ENCODE assay signal across 14 cellular contexts in genomic region chr1:184636156-184636448, GRCh38.
"Had no signal": no experiment of that assay in that cellular context is flagged by ENCODE, and none has a peak within 500 bp of the region (broad histone marks: within the 10 kb centered on the region; RNA-seq: fewer than 3 reads in every experiment).

No MANE protein-coding gene starts in this region.

- H3K9ac ChIP-seq: parathyroid adenoma, SK-N-SH had no signal

- H3K4me2 ChIP-seq: SK-N-SH had no signal

- H3K4me3 ChIP-seq: left lung had no signal

- H2AFZ ChIP-seq: parathyroid adenoma had no signal

- H3K27me3 Mint-ChIP-seq: activated naive CD4-positive, alpha-beta T cell treated with anti-CD3 and anti-CD28 coated beads, Interleukin-2, amount 50 U/mL, for 24 hours had no signal

- H3K36me3 ChIP-seq: left lung had no signal

- H3K27ac Mint-ChIP-seq: activated CD4-positive, alpha-beta T cell treated with anti-CD3 and anti-CD28 coated beads, Interleukin-2, amount 10 ng/mL, durations not matched to agents 24 days and 14 days; activated naive CD4-positive, alpha-beta T cell treated with anti-CD3 and anti-CD28 coated beads, Interleukin-2, amount 50 U/mL, for 24 hours; nephron progenitor cell; T-helper 1 cell treated with Interleukin-12 subunit alpha and Interleukin-12 subunit beta and Interleukin-4 antibody, amounts not matched to agents 30 μg/mL and 1 μg/mL, for 36 hours had no signal

- H3K4me1 Mint-ChIP-seq: activated CD4-positive, alpha-beta T cell treated with anti-CD3 and anti-CD28 coated beads, Interleukin-2, amount 10 ng/mL, durations not matched to agents 24 days and 14 days; activated naive CD4-positive, alpha-beta T cell treated with anti-CD3 and anti-CD28 coated beads, Interleukin-2, amount 50 U/mL, for 24 hours had no signal

- H3K36me3 Mint-ChIP-seq: activated naive CD4-positive, alpha-beta T cell treated with anti-CD3 and anti-CD28 coated beads, Interleukin-2, amount 50 U/mL, for 24 hours; brain had no signal

- H3K9me3 Mint-ChIP-seq: activated CD4-positive, alpha-beta T cell treated with anti-CD3 and anti-CD28 coated beads, Interleukin-2, amount 10 ng/mL, durations not matched to agents 24 days and 14 days; activated naive CD4-positive, alpha-beta T cell treated with anti-CD3 and anti-CD28 coated beads, Interleukin-2, amount 50 U/mL, for 24 hours; T-helper 1 cell treated with Interleukin-12 subunit alpha and Interleukin-12 subunit beta and Interleukin-4 antibody, amounts not matched to agents 30 μg/mL and 1 μg/mL, for 36 hours had no signal

- H3K4me3 Mint-ChIP-seq: activated CD4-positive, alpha-beta T cell treated with anti-CD3 and anti-CD28 coated beads, Interleukin-2, amount 10 ng/mL, durations not matched to agents 24 days and 14 days; activated naive CD4-positive, alpha-beta T cell treated with anti-CD3 and anti-CD28 coated beads, Interleukin-2, amount 50 U/mL, for 24 hours; brain; nephron progenitor cell; T-helper 1 cell treated with Interleukin-12 subunit alpha and Interleukin-12 subunit beta and Interleukin-4 antibody, amounts not matched to agents 30 μg/mL and 1 μg/mL, for 36 hours had no signal

- H3K79me2 ChIP-seq: parathyroid adenoma had no signal

- DNase-seq: activated CD4-positive, alpha-beta T cell treated with anti-CD3 and anti-CD28 coated beads, Interleukin-2, amount 10 ng/mL, durations not matched to agents 24 days and 14 days; activated T-cell treated with anti-CD3 and anti-CD28 coated beads, Interleukin-2, amount 50 U/mL, for 1 hour; head of caudate nucleus; left lung; mesendoderm; nephron progenitor cell; SK-N-SH; stimulated activated CD4-positive, alpha-beta T cell treated with anti-CD3 and anti-CD28 coated beads, Interleukin-2, amount 100 ng/mL, for 24 hours; stimulated activated naive CD4-positive, alpha-beta T cell had no signal

- H3K27me3 ChIP-seq: foreskin keratinocyte, left lung had no signal

- H3K27ac ChIP-seq: foreskin keratinocyte, left lung, parathyroid adenoma had no signal

- H3K4me1 ChIP-seq: foreskin keratinocyte, parathyroid adenoma had no signal

- ATAC-seq: left lung had no signal

- H3K9me3 ChIP-seq: left lung, SK-N-SH had no signal
